In the genomic region with DNA sequence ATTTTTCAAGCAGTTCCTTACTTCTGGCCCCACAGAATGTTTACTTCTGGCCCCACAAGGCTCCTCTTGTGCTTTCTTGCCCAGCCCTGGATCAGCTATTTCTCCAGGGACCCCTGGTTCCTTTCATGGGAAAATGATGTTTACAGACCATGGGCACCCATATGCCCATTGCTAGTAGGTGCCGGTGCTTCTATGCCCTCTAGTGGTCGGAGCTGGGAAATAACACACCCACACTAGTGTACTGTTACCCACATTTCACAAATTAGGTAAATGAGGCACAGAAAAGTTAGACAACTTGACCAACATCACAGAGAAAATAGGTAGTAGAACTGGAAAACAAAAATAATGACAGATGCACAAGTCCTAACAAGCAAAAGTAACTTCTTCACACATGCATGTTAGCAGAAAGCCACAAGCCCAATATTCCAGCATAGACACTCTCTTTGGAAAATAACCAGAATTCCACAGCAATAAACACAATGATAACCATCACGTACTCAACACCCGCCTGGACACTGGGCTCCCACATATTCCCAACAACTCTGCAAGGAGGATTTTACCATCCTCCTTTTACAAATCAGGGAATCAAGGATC, we compare ENCODE assay signal across 8 cellular contexts.
DNase-seq lines count a peak whose midpoint lies in the region; ATAC-seq lines count a peak whose summit lies in the region.

No MANE protein-coding gene starts in this region.

- no peaks in the 10 kb centered on the region for H3K4me1 Mint-ChIP-seq in central memory CD8-positive, alpha-beta T cell
- H3K4me1 Mint-ChIP-seq in memory B cell = peaks cover 5% of the 10 kb centered on the region

- no peak overlapping the region for H3K27ac Mint-ChIP-seq in central memory CD8-positive, alpha-beta T cell (ENCODE audit: low read depth)
- no peak overlapping the region for H3K27ac Mint-ChIP-seq in memory B cell

- DNase-seq in DMS153 treated with DMSO at 0.1 percent for 48 hours (lab: John Stamatoyannopoulos, UW; ENCODE audit: unreplicated experiment) (peak; percentile 46), DMS153 (lab: John Stamatoyannopoulos, UW) (no peak), NCI-H1105 treated with DMSO at 0.1 percent for 48 hours (lab: John Stamatoyannopoulos, UW) (peak; percentile 59), memory B cell (ENCODE audit: low spot score in 2 of 2) (peak; percentile 64 to 69)
- DNase-seq in activated CD4-positive, CD25-positive, alpha-beta regulatory T cell treated with anti-CD3 and anti-CD28 coated beads, Interleukin-2, amount 50 U/mL, for 16 hours (ENCODE audit: low read depth, low spot score) = peak; percentile 57
- peak; percentile 55 to 61 for DNase-seq in central memory CD8-positive, alpha-beta T cell (ENCODE audit: low spot score in 2 of 2)
- DNase-seq in stimulated activated CD8-positive, alpha-beta memory T cell treated with anti-CD3 and anti-CD28 coated beads, Interleukin-7, amount 100 ng/mL, for 1 hour (ENCODE audit: low read depth in 2 of 2) = peak; percentile 39 to 43

- H3K9me3 Mint-ChIP-seq in central memory CD8-positive, alpha-beta T cell = no peaks in the 10 kb centered on the region
- no peaks in the 10 kb centered on the region for H3K9me3 Mint-ChIP-seq in memory B cell

- no peak overlapping the region for H3K4me3 Mint-ChIP-seq in central memory CD8-positive, alpha-beta T cell
- no peak overlapping the region for H3K4me3 Mint-ChIP-seq in memory B cell

- ATAC-seq in central memory CD8-positive, alpha-beta T cell (replicated peaks; ENCODE audit: extremely low read depth, poor library complexity, severe bottlenecking) = peak; percentile 87
- peak; percentile 90 for ATAC-seq in memory B cell (ENCODE audit: low read depth)
- no peak for ATAC-seq in GM19452 (IDR thresholded peaks at IDR 0.05; ENCODE audit: unreplicated experiment)

- H3K36me3 Mint-ChIP-seq in central memory CD8-positive, alpha-beta T cell (ENCODE audit: insufficient read depth) = no peaks in the 10 kb centered on the region
- H3K36me3 Mint-ChIP-seq in memory B cell = no peaks in the 10 kb centered on the region

- peaks cover 42% of the 10 kb centered on the region for H3K27me3 Mint-ChIP-seq in central memory CD8-positive, alpha-beta T cell
- peaks cover 13% of the 10 kb centered on the region for H3K27me3 Mint-ChIP-seq in memory B cell
